Comparison of ENCODE assay signal across 8 cellular contexts in genomic region chr3:48556796-48557626, GRCh38. TPM values are rescaled to one million over a fixed set of nuclear protein-coding genes. Genes with fewer than 3 reads are reported as not detected.
A peak's percentile ranks its signal among the peaks of the same experiment; 100 is the strongest.
DNase-seq lines count a peak whose midpoint lies in the region; ATAC-seq and TF ChIP-seq lines count a peak whose summit lies in the region.

PFKFB4 (minus strand) TSS chr3:48556803; CDS start chr3:48556777, 26 bp downstream.

- H3K4me3 ChIP-seq in CD8-positive, alpha-beta T cell (ENCODE audit: low read depth, low read length), result peak within 1 kb of the TSS; percentile 76
- H3K4me3 ChIP-seq in duodenal mucosa (ENCODE audit: low read depth in 1 of 2, low read length in 2 of 2) (peak within 1 kb of the TSS; percentile 76 to 84), lower leg skin (ENCODE audit: low read depth, poor library complexity, severe bottlenecking) (peak within 1 kb of the TSS; percentile 34)

- intact Hi-C loops in CD8-positive, alpha-beta T cell (cut with DNase I, micrococcal nuclease), result loop anchor here (1.0 to 10.0 kb wide), 18 partner anchors 9 to 1580 kb away; partner anchors contain the start of genes UQCRC1 (in 2 of the 2), ARIH2 (in 1 of the 2), ATRIP (in 1 of the 2) and CCDC12 (in 1 of the 2)
- intact Hi-C loops in activated CD8-positive, alpha-beta T cell treated with anti-CD3 and anti-CD28 coated beads for 36 hours (cut with micrococcal nuclease), result no loop called here
- intact Hi-C loops in lower leg skin (cut with DNase I; ENCODE audit: low total_unique reads), result loop anchor here (10.0 kb wide), 2 partner anchors 112 to 282 kb away; partner anchors contain the start of genes ATRIP, CCDC51 and TMA7

- H3K9ac ChIP-seq in duodenal mucosa (ENCODE audit: low read depth in 1 of 2, low read length in 2 of 2), result peak within 1 kb of the TSS; percentile 60 to 65

- peak within 1 kb of the TSS; percentile 87 for H3K4me3 Mint-ChIP-seq in CD8-positive, alpha-beta T cell
- peak within 1 kb of the TSS; percentile 89 for H3K4me3 Mint-ChIP-seq in activated CD8-positive, alpha-beta T cell treated with anti-CD3 and anti-CD28 coated beads for 36 hours

- 1% methylated on average over 34 to 51 of the region's 53 CpGs for WGBS in lower leg skin, 2 donors

- no peaks in the 10 kb centered on the region for H3K9me3 ChIP-seq in CD8-positive, alpha-beta T cell (ENCODE audit: low read length)
- H3K9me3 ChIP-seq in duodenal mucosa (ENCODE audit: control insufficient read depth in 1 of 2, low read length in 2 of 2), result no peaks in the 10 kb centered on the region

- peak; percentile 88 for ATAC-seq in CD8-positive, alpha-beta T cell
- ATAC-seq in GM19455 (IDR thresholded peaks at IDR 0.05; ENCODE audit: unreplicated experiment), result peak; percentile 88
- peak; percentile 89 for ATAC-seq in activated CD8-positive, alpha-beta T cell treated with anti-CD3 and anti-CD28 coated beads for 36 hours

- no peak within 1 kb of the TSS for H3K27ac ChIP-seq in CD8-positive, alpha-beta T cell (ENCODE audit: low read depth, low read length)
- no peak within 1 kb of the TSS for H3K27ac ChIP-seq in duodenal mucosa (ENCODE audit: low read depth, low read length)

- no peaks in the 10 kb centered on the region for H3K9me3 Mint-ChIP-seq in CD8-positive, alpha-beta T cell
- no peaks in the 10 kb centered on the region for H3K9me3 Mint-ChIP-seq in activated CD8-positive, alpha-beta T cell treated with anti-CD3 and anti-CD28 coated beads for 36 hours

- no peaks in the 10 kb centered on the region for H3K27me3 Mint-ChIP-seq in CD8-positive, alpha-beta T cell (ENCODE audit: low read depth)
- H3K27me3 Mint-ChIP-seq in activated CD8-positive, alpha-beta T cell treated with anti-CD3 and anti-CD28 coated beads for 36 hours, result no peaks in the 10 kb centered on the region

- no peaks in the 10 kb centered on the region for H3K36me3 Mint-ChIP-seq in CD8-positive, alpha-beta T cell
- peaks cover 32% of the 10 kb centered on the region for H3K36me3 Mint-ChIP-seq in activated CD8-positive, alpha-beta T cell treated with anti-CD3 and anti-CD28 coated beads for 36 hours (ENCODE audit: low read depth)

- H3K36me3 ChIP-seq in CD8-positive, alpha-beta T cell (ENCODE audit: insufficient read depth, low read length), result no peaks in the 10 kb centered on the region
- no peaks in the 10 kb centered on the region for H3K36me3 ChIP-seq in duodenal mucosa (ENCODE audit: control insufficient read depth in 1 of 2, insufficient read depth in 2 of 2, low read length in 2 of 2)

- H3K27ac Mint-ChIP-seq in CD8-positive, alpha-beta T cell, result peak within 1 kb of the TSS; percentile 81
- H3K27ac Mint-ChIP-seq in activated CD8-positive, alpha-beta T cell treated with anti-CD3 and anti-CD28 coated beads for 36 hours, result peak within 1 kb of the TSS; percentile 93

- peak; percentile 97 to 100 (median 99) for DNase-seq in CD8-positive, alpha-beta T cell
- DNase-seq in HK-2 (ENCODE audit: unreplicated experiment), result peak; percentile 98
- peak; percentile 98 for DNase-seq in NCI-H82 treated with DMSO at 0.1 percent for 48 hours (lab: John Stamatoyannopoulos, UW; ENCODE audit: unreplicated experiment)
- DNase-seq in activated CD8-positive, alpha-beta T cell treated with anti-CD3 and anti-CD28 coated beads for 36 hours, result peak; percentile 100
- DNase-seq in lower leg skin (ENCODE audit: low spot score in 2 of 2), result peak; percentile 99 to 100
- peak; percentile 99 for DNase-seq in stimulated activated CD4-positive, alpha-beta T cell treated with anti-CD3 and anti-CD28 coated beads, Interleukin-4, amount 100 ng/mL, for 4 hours

- no peak for TF ChIP-seq CTCF in CD8-positive, alpha-beta T cell (IDR thresholded peaks at IDR 0.05)
- no peak for TF ChIP-seq CTCF in activated CD8-positive, alpha-beta T cell treated with anti-CD3 and anti-CD28 coated beads for 36 hours (IDR thresholded peaks at IDR 0.05)
- TF ChIP-seq CTCF in lower leg skin (IDR thresholded peaks at IDR 0.05), result no peak

- CTCF ChIA-PET in CD8-positive, alpha-beta T cell (lab: Charles Lee), result interaction anchor here (0.7 to 15.0 kb wide), 12 partner anchors 8 to 322 kb away, joined by 3 to 197 read pairs (median 4); partner anchors contain the start of genes CCDC51, SHISA5 and TMA7
- CTCF ChIA-PET in activated CD8-positive, alpha-beta T cell treated with anti-CD3 and anti-CD28 coated beads for 36 hours (lab: Charles Lee), result interaction anchor here (0.8 to 11.3 kb wide), 15 partner anchors 10 to 181 kb away, joined by 3 to 116 read pairs (median 4); partner anchors contain the start of genes CELSR3 and SLC26A6

- H3K4me1 ChIP-seq in CD8-positive, alpha-beta T cell (ENCODE audit: insufficient read depth, low read length), result peaks cover 7% of the 10 kb centered on the region
- H3K4me1 ChIP-seq in duodenal mucosa (ENCODE audit: control insufficient read depth in 1 of 2, insufficient read depth in 2 of 2, low read length in 2 of 2), result peaks cover 43 to 70% of the 10 kb centered on the region in 2 donors

- peaks cover 23% of the 10 kb centered on the region for H3K4me1 Mint-ChIP-seq in CD8-positive, alpha-beta T cell (ENCODE audit: low read depth)
- peaks cover 34% of the 10 kb centered on the region for H3K4me1 Mint-ChIP-seq in activated CD8-positive, alpha-beta T cell treated with anti-CD3 and anti-CD28 coated beads for 36 hours (ENCODE audit: low read depth)

- POLR2A ChIA-PET in CD8-positive, alpha-beta T cell (lab: Charles Lee), result interaction anchor here (0.7 to 2.9 kb wide), 6 partner anchors 8 to 450 kb away, joined by 3 to 11 read pairs (median 4); partner anchors contain the start of genes SHISA5, WDR6 and ZNF589
- POLR2A ChIA-PET in activated CD8-positive, alpha-beta T cell treated with anti-CD3 and anti-CD28 coated beads for 36 hours (lab: Charles Lee), result interaction anchor here (0.6 to 2.4 kb wide), 12 partner anchors 9 to 288 kb away, joined by 3 to 12 read pairs (median 3); partner anchors contain the start of genes CCDC51, NME6, SLC26A6 and TMA7

- no peaks in the 10 kb centered on the region for H3K27me3 ChIP-seq in CD8-positive, alpha-beta T cell (ENCODE audit: insufficient read depth, low read length)
- no peaks in the 10 kb centered on the region for H3K27me3 ChIP-seq in duodenal mucosa (ENCODE audit: control insufficient read depth in 1 of 2, insufficient read depth in 2 of 2, low read length in 2 of 2)

- no peak for TF ChIP-seq POLR2A in lower leg skin (IDR thresholded peaks at IDR 0.05)

RNA-seq across cellular contexts. Expression of gene PFKFB4, which starts in this region (rescaled TPM):
- total RNA-seq in CD8-positive, alpha-beta T cell, result 1 to 10 TPM; 1.2 to 1.3 TPM
- 10 to 100 TPM; 90.8 to 94.0 TPM for total RNA-seq in activated CD8-positive, alpha-beta T cell treated with anti-CD3 and anti-CD28 coated beads for 36 hours
- 1 to 10 TPM; 3.7 to 8.8 (median 6.4) TPM for total RNA-seq in lower leg skin

Comparison
In these comparisons a context has a peak if more than half of its experiments do, and no peak if none do; other contexts are left out.
1. RNA of gene PFKFB4 (total RNA-seq): 90.8 to 94.0 TPM in activated CD8-positive, alpha-beta T cell treated with anti-CD3 and anti-CD28 coated beads for 36 hours; 3.7 to 8.8 TPM in lower leg skin and 1.2 to 1.3 TPM in CD8-positive, alpha-beta T cell; every median in the first group is over 4 times any median in the second.
2. Peak in every context shown above with its lines, with median percentiles within 50 percentile points of each other: ATAC-seq, DNase-seq and H3K4me3 ChIP-seq.